Comparison of ENCODE assay signal across 8 cellular contexts in the genomic region with DNA sequence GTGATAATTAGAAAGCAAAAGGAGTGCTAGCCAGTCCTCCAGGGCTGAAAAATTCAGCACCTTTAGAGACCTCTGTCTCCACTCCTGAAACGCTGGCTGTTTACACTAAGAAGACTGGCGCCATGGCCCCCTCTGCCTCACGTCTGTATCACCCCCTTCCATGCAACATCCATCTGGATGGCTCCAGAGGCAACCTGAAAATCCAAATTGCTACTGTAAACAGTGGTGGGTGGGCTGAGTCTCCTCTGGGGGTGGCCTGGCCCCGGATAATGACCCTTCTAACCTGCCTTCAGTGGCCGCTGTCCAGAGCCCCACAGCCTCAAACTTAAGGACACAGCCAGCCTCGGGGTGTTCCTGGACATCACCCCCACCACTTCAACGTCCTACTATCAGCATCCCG. TPM values are rescaled to one million over a fixed set of nuclear protein-coding genes. Genes with fewer than 3 reads are reported as not detected.
A peak's percentile ranks its signal among the peaks of the same experiment; 100 is the strongest.
DNase-seq lines count a peak whose midpoint lies in the region; ATAC-seq and TF ChIP-seq lines count a peak whose summit lies in the region.

No MANE protein-coding gene starts in this region.

- H3K4me1 ChIP-seq in GM23248 (ENCODE audit: insufficient read depth) (peaks cover 52% of the 10 kb centered on the region), SJSA1 (replicated peaks) (peaks cover 30% of the 10 kb centered on the region), psoas muscle (peaks cover 12% of the 10 kb centered on the region)

- peaks cover 51% of the 10 kb centered on the region for H3F3A ChIP-seq in GM23248 (ENCODE audit: insufficient read depth)

- H3K27me3 ChIP-seq in GM23248 (replicated peaks; ENCODE audit: insufficient read depth) = no peaks in the 10 kb centered on the region
- no peaks in the 10 kb centered on the region for H3K27me3 ChIP-seq in SJSA1 (replicated peaks)
- no peaks in the 10 kb centered on the region for H3K27me3 ChIP-seq in psoas muscle (ENCODE audit: insufficient read depth in 3 of 3, low read length in 2 of 3)

- intact Hi-C loops in psoas muscle (cut with DNase I) = no loop called here

- DNase-seq in GM23248 = peak; percentile 29
- DNase-seq in SJSA1 (ENCODE audit: low read depth in 1 of 2, low spot score in 2 of 2) = peak in 1 of 2 experiments; percentile 5
- DNase-seq in foreskin fibroblast = no peak
- DNase-seq in psoas muscle = no peak
- no peak for DNase-seq in AG08395 (ENCODE audit: low spot score)
- DNase-seq in superior temporal gyrus (ENCODE audit: extremely low spot score) = no peak
- DNase-seq in SIG-M5 (lab: John Stamatoyannopoulos, UW) = no peak
- DNase-seq in SKM-1 (lab: John Stamatoyannopoulos, UW; ENCODE audit: unreplicated experiment) = no peak

- H3K27ac ChIP-seq in GM23248 (no peak overlapping the region), SJSA1 (no peak overlapping the region), psoas muscle (no peak overlapping the region)

- no peaks in the 10 kb centered on the region for H3K9me2 ChIP-seq in GM23248 (ENCODE audit: insufficient read depth)

- 30 to 33% methylated on average over 8 of the region's 8 CpGs for WGBS in GM23248 (ENCODE audit: low coverage in 1 of 2, low lambda C conversion rate in 2 of 2, missing lambda C conversion rate in 2 of 2), 2 experiments
- WGBS in psoas muscle, 3 donors = 16 to 24% (median 22%) methylated on average over 8 of the region's 8 CpGs

- peak overlapping the region; percentile 96 for H3K4me2 ChIP-seq in GM23248 (ENCODE audit: unreplicated experiment)

- no peak for ATAC-seq in psoas muscle

- H4K20me1 ChIP-seq in GM23248 (ENCODE audit: insufficient read depth) = no peaks in the 10 kb centered on the region

- TF ChIP-seq CTCF in foreskin fibroblast (IDR thresholded peaks at IDR 0.05; ENCODE audit: low read depth, low read length) (no peak), psoas muscle (IDR thresholded peaks at IDR 0.05) (no peak)

- H3K36me3 ChIP-seq in GM23248 (ENCODE audit: low read depth) (no peaks in the 10 kb centered on the region), SJSA1 (no peaks in the 10 kb centered on the region), psoas muscle (ENCODE audit: insufficient read depth in 1 of 2, low read depth in 1 of 2) (no peaks in the 10 kb centered on the region)

- H2AFZ ChIP-seq in GM23248 = peak overlapping the region; percentile 79; the same call in 1 of the 2 replicates

- no peaks in the 10 kb centered on the region for H3K9me3 ChIP-seq in GM23248 (ENCODE audit: low read depth)
- H3K9me3 ChIP-seq in SJSA1 (replicated peaks) = no peaks in the 10 kb centered on the region
- H3K9me3 ChIP-seq in psoas muscle = no peaks in the 10 kb centered on the region

- peak overlapping the region; percentile 95 for H3K4me3 ChIP-seq in GM23248
- peak overlapping the region; percentile 94 for H3K4me3 ChIP-seq in SJSA1
- H3K4me3 ChIP-seq in foreskin fibroblast (ENCODE audit: low read depth in 1 of 2, low read length in 2 of 2) = peak overlapping the region; percentile 86 to 94
- peak overlapping the region; percentile 67 for H3K4me3 ChIP-seq in psoas muscle

- in situ Hi-C loops in GM23248 (cut with MboI) = no loop called here

- peak overlapping the region; percentile 73 for H3K9ac ChIP-seq in GM23248

- peaks cover 56% of the 10 kb centered on the region for H3K79me2 ChIP-seq in GM23248 (ENCODE audit: insufficient read depth)

RNA-seq across cellular contexts. Expression of a gene that starts 1.4 kb away (rescaled TPM):
- total RNA-seq in GM23248 (2014; rRNA removed; shearing (Covaris generic)) = 21.0 and 24.2 TPM in 2 replicates
- polyA plus RNA-seq in GM23248 (2016; fragmentation: Nextera tagmentation; extraction: Ambion mirVana) = 28.1 and 30.7 TPM in 2 replicates
- 3.6 and 6.4 TPM in 2 replicates for total RNA-seq in SJSA1 (2014; rRNA removed; shearing (Covaris generic))
- 1 to 10 TPM in 3 of 4 donors, under 1 TPM in 1; 0.79 to 2.5 (median 1.5) TPM for total RNA-seq in psoas muscle
- polyA plus RNA-seq in psoas muscle = 1 to 10 TPM in 2 of 3 donors, under 1 TPM in 1; 0.65 to 1.5 (median 1.2) TPM
